7 cellular contexts compared by ENCODE assay signal in genomic region chr15:28288845-28289693, GRCh38. TPM values are rescaled to one million over a fixed set of nuclear protein-coding genes. Genes with fewer than 3 reads are reported as not detected.
DNase-seq lines count a peak whose midpoint lies in the region; ATAC-seq lines count a peak whose summit lies in the region.
"Not testable (repeated sequence)": the region's sequence is repeated elsewhere in the genome, so short reads cannot be mapped to it uniquely, and the experiment has no call there.

No MANE protein-coding gene starts in this region.

- ATAC-seq in GM18861 (IDR thresholded peaks at IDR 0.05; ENCODE audit: unreplicated experiment) (peak; percentile 84), GM19467 (IDR thresholded peaks at IDR 0.05; ENCODE audit: unreplicated experiment) (peak; percentile 77), HG02571 (IDR thresholded peaks at IDR 0.05; ENCODE audit: unreplicated experiment) (peak; percentile 76), HG03064 (IDR thresholded peaks at IDR 0.05; ENCODE audit: low read depth, unreplicated experiment) (peak; percentile 78), HG03521 (IDR thresholded peaks at IDR 0.05; ENCODE audit: unreplicated experiment) (peak; percentile 65), Right ventricle myocardium superior (ENCODE audit: poor library complexity) (peak; percentile 66)

- intact Hi-C loops in Right ventricle myocardium superior (cut with DNase I), result not testable (repeated sequence)

- peak; percentile 65 for DNase-seq in OCI-M1 (lab: John Stamatoyannopoulos, UW)
- not testable (repeated sequence) for DNase-seq in Right ventricle myocardium superior

RNA-seq across cellular contexts. Expression of gene HERC2, which starts 32.9 kb away (rescaled TPM):
- 42.1 TPM for total RNA-seq in Right ventricle myocardium superior
